In genomic region chr22:38246046-38246658, GRCh38 we compare ENCODE assay signal across 22 cellular contexts. TPM values are rescaled to one million over a fixed set of nuclear protein-coding genes. Genes with fewer than 3 reads are reported as not detected.
DNase-seq lines count a peak whose midpoint lies in the region; ATAC-seq and TF ChIP-seq lines count a peak whose summit lies in the region.
"Had no signal": no experiment of that assay in that cellular context is flagged by ENCODE, and none has a peak within 500 bp of the region (broad histone marks: within the 10 kb centered on the region; RNA-seq: fewer than 3 reads in every experiment).

No MANE protein-coding gene starts in this region.

- ATAC-seq in naive thymus-derived CD8-positive, alpha-beta T cell, result no peak
- ATAC-seq in HG03196 (IDR thresholded peaks at IDR 0.05; ENCODE audit: unreplicated experiment), result no peak

- peaks cover 9 to 17% (median 12%) of the 10 kb centered on the region in 11 experiments; a peak in 21 of 22 replicates for H3K9me3 ChIP-seq in BLaER1 treated with 17β-estradiol and CSF1 and Interleukin-3, amounts not matched to agents 10 nM and 100 nM (replicated peaks in 1 of 11)
- H3K9me3 ChIP-seq in Peyer's patch (no peaks in the 10 kb centered on the region), right atrium auricular region (no peaks in the 10 kb centered on the region), subcutaneous abdominal adipose tissue (ENCODE audit: control insufficient read depth in 5 of 5, low read length in 5 of 5) (peaks cover 0 to 2% (median 0%) of the 10 kb centered on the region in 5 donors), GM23248 (ENCODE audit: low read depth) (no peaks in the 10 kb centered on the region)

- H3K36me3 ChIP-seq in BLaER1 treated with 17β-estradiol and CSF1 and Interleukin-3, amounts not matched to agents 10 nM and 100 nM, result peaks cover 5 to 63% (median 34%) of the 10 kb centered on the region in 11 experiments; a peak in 21 of 22 replicates
- peaks cover 0 to 40% (median 0%) of the 10 kb centered on the region in 3 donors for H3K36me3 ChIP-seq in Peyer's patch
- H3K36me3 ChIP-seq in right atrium auricular region, result peaks cover 38% of the 10 kb centered on the region
- H3K36me3 ChIP-seq in subcutaneous abdominal adipose tissue (ENCODE audit: control insufficient read depth in 5 of 5, insufficient read depth in 5 of 5, low read length in 5 of 5), result peaks cover 0 to 49% (median 39%) of the 10 kb centered on the region in 5 donors
- peaks cover 11% of the 10 kb centered on the region; the same call in 1 of the 2 replicates for H3K36me3 ChIP-seq in GM23248 (ENCODE audit: low read depth)

- H3K9me3 Mint-ChIP-seq in immature natural killer cell, result no peaks in the 10 kb centered on the region
- H3K9me3 Mint-ChIP-seq in naive thymus-derived CD8-positive, alpha-beta T cell, result peaks cover 0 to 3% (median 0%) of the 10 kb centered on the region in 9 donors
- H3K9me3 Mint-ChIP-seq: CD4-positive, alpha-beta T cell; stimulated activated naive CD8-positive, alpha-beta T cell treated with anti-CD3 and anti-CD28 coated beads, Interleukin-15, Interleukin-2, amounts not matched to agents 100 ng/mL and 50 ng/mL, for 24 hours had no signal

- H3K4me2 ChIP-seq in BLaER1 treated with 17β-estradiol and CSF1 and Interleukin-3, amounts not matched to agents 10 nM and 100 nM, result peak overlapping the region in 10 of 11 experiments; percentile 26 to 83 (median 76); a peak in 21 of 22 replicates
- no peak overlapping the region for H3K4me2 ChIP-seq in GM23248 (ENCODE audit: unreplicated experiment)

- H3K27me3 ChIP-seq in BLaER1 treated with 17β-estradiol and CSF1 and Interleukin-3, amounts not matched to agents 10 nM and 100 nM, result no peaks in the 10 kb centered on the region
- H3K27me3 ChIP-seq in Peyer's patch, result no peaks in the 10 kb centered on the region
- H3K27me3 ChIP-seq in right atrium auricular region, result no peaks in the 10 kb centered on the region
- H3K27me3 ChIP-seq in subcutaneous abdominal adipose tissue (ENCODE audit: control insufficient read depth in 5 of 5, insufficient read depth in 4 of 5, low read length in 5 of 5), result no peaks in the 10 kb centered on the region
- no peaks in the 10 kb centered on the region for H3K27me3 ChIP-seq in GM23248 (replicated peaks; ENCODE audit: insufficient read depth)

- WGBS in GM23248 (ENCODE audit: low coverage in 1 of 2, low lambda C conversion rate in 2 of 2, missing lambda C conversion rate in 2 of 2), 2 experiments, result 82 to 84% methylated on average over 18 to 19 of the region's 19 CpGs

- no peak overlapping the region for H3K27ac Mint-ChIP-seq in immature natural killer cell
- H3K27ac Mint-ChIP-seq in naive thymus-derived CD8-positive, alpha-beta T cell, result no peak overlapping the region
- H3K27ac Mint-ChIP-seq: activated naive CD4-positive, alpha-beta T cell treated with anti-CD3 and anti-CD28 coated beads, Interleukin-2, amount 50 U/mL, for 24 hours; CD4-positive, alpha-beta T cell; stimulated activated naive CD8-positive, alpha-beta T cell treated with anti-CD3 and anti-CD28 coated beads, Interleukin-15, Interleukin-2, amounts not matched to agents 100 ng/mL and 50 ng/mL, for 24 hours had no signal

- in situ Hi-C loops in GM23248 (cut with MboI), result no loop called here

- H3K4me1 Mint-ChIP-seq in immature natural killer cell, result peaks cover 17 to 27% of the 10 kb centered on the region in 2 donors
- peaks cover 2 to 11% (median 5%) of the 10 kb centered on the region in 4 donors for H3K4me1 Mint-ChIP-seq in naive thymus-derived CD8-positive, alpha-beta T cell
- H3K4me1 Mint-ChIP-seq: activated naive CD4-positive, alpha-beta T cell treated with anti-CD3 and anti-CD28 coated beads, Interleukin-2, amount 50 U/mL, for 24 hours had no signal

- peaks cover 78% of the 10 kb centered on the region for H3K79me2 ChIP-seq in GM23248 (ENCODE audit: insufficient read depth)

- H3K9me2 ChIP-seq in GM23248 (ENCODE audit: insufficient read depth), result no peaks in the 10 kb centered on the region

- POLR2A ChIA-PET in naive thymus-derived CD8-positive, alpha-beta T cell (lab: Charles Lee), result no interaction called here

- H3K36me3 Mint-ChIP-seq in immature natural killer cell, result peaks cover 4 to 13% (median 7%) of the 10 kb centered on the region in 3 donors
- peaks cover 0 to 41% (median 16%) of the 10 kb centered on the region in 3 donors for H3K36me3 Mint-ChIP-seq in naive thymus-derived CD8-positive, alpha-beta T cell

- H3K4me1 ChIP-seq in BLaER1 treated with 17β-estradiol and CSF1 and Interleukin-3, amounts not matched to agents 10 nM and 100 nM, result peaks cover 42 to 99% (median 86%) of the 10 kb centered on the region in 10 experiments
- peaks cover 0 to 20% (median 0%) of the 10 kb centered on the region in 4 donors for H3K4me1 ChIP-seq in Peyer's patch
- peaks cover 0 to 58% of the 10 kb centered on the region in 2 donors for H3K4me1 ChIP-seq in right atrium auricular region
- peaks cover 12 to 54% (median 48%) of the 10 kb centered on the region in 5 donors for H3K4me1 ChIP-seq in subcutaneous abdominal adipose tissue (ENCODE audit: control insufficient read depth in 5 of 5, insufficient read depth in 5 of 5, low read length in 5 of 5)
- peaks cover 4% of the 10 kb centered on the region for H3K4me1 ChIP-seq in GM23248 (ENCODE audit: insufficient read depth)

- H4K20me1 ChIP-seq in BLaER1 treated with 17β-estradiol and CSF1 and Interleukin-3, amounts not matched to agents 10 nM and 100 nM, result peaks cover 44 to 81% (median 64%) of the 10 kb centered on the region in 11 experiments; a peak in 21 of 22 replicates
- H4K20me1 ChIP-seq in GM23248 (ENCODE audit: insufficient read depth), result 0 out of 2 replicates have a peak, but pooled peaks cover 3% of the 10 kb centered on the region

- H3K27me3 Mint-ChIP-seq in immature natural killer cell (ENCODE audit: low read depth in 3 of 3), result peaks cover 0 to 8% (median 2%) of the 10 kb centered on the region in 3 donors
- H3K27me3 Mint-ChIP-seq in naive thymus-derived CD8-positive, alpha-beta T cell, result no peaks in the 10 kb centered on the region
- H3K27me3 Mint-ChIP-seq: activated naive CD4-positive, alpha-beta T cell treated with anti-CD3 and anti-CD28 coated beads, Interleukin-2, amount 50 U/mL, for 24 hours; brain; CD4-positive, alpha-beta T cell; stimulated activated naive CD8-positive, alpha-beta T cell treated with anti-CD3 and anti-CD28 coated beads, Interleukin-15, Interleukin-2, amounts not matched to agents 100 ng/mL and 50 ng/mL, for 24 hours had no signal

- peaks cover 2% of the 10 kb centered on the region for H3F3A ChIP-seq in GM23248 (ENCODE audit: insufficient read depth)

- TF ChIP-seq CTCF in Peyer's patch (IDR thresholded peaks at IDR 0.05) (no peak), right atrium auricular region (IDR thresholded peaks at IDR 0.05) (no peak)

- peak overlapping the region in 3 of 11 experiments; percentile 3 to 47 (median 29); a peak in 3 of 22 replicates for H3K27ac ChIP-seq in BLaER1 treated with 17β-estradiol and CSF1 and Interleukin-3, amounts not matched to agents 10 nM and 100 nM
- H3K27ac ChIP-seq in Peyer's patch (peak overlapping the region in 3 of 4 donors; percentile 3 to 64 (median 62)), right atrium auricular region (peak overlapping the region; percentile 76 to 78), subcutaneous abdominal adipose tissue (ENCODE audit: low read depth, low read length) (peak overlapping the region; percentile 27), GM23248 (no peak overlapping the region)
- H3K27ac ChIP-seq: HL-60 had no signal

- no peak overlapping the region for H3K4me3 Mint-ChIP-seq in immature natural killer cell
- no peak overlapping the region for H3K4me3 Mint-ChIP-seq in naive thymus-derived CD8-positive, alpha-beta T cell
- H3K4me3 Mint-ChIP-seq: activated naive CD4-positive, alpha-beta T cell treated with anti-CD3 and anti-CD28 coated beads, Interleukin-2, amount 50 U/mL, for 24 hours; brain; CD4-positive, alpha-beta T cell; nephron progenitor cell; stimulated activated naive CD8-positive, alpha-beta T cell treated with anti-CD3 and anti-CD28 coated beads, Interleukin-15, Interleukin-2, amounts not matched to agents 100 ng/mL and 50 ng/mL, for 24 hours had no signal

- peak overlapping the region in 3 of 11 experiments; percentile 30 to 45 (median 33); a peak in 3 of 22 replicates for H3K9ac ChIP-seq in BLaER1 treated with 17β-estradiol and CSF1 and Interleukin-3, amounts not matched to agents 10 nM and 100 nM
- H3K9ac ChIP-seq in subcutaneous abdominal adipose tissue (ENCODE audit: low read length in 5 of 5) (peak overlapping the region in 1 of 5 donors; percentile 28), GM23248 (no peak overlapping the region)

- no peak overlapping the region for H2AFZ ChIP-seq in GM23248

- TF ChIP-seq POLR2A in Peyer's patch (IDR thresholded peaks at IDR 0.05), result no peak

- no peak overlapping the region for H3K4me3 ChIP-seq in BLaER1 treated with 17β-estradiol and CSF1 and Interleukin-3, amounts not matched to agents 10 nM and 100 nM
- H3K4me3 ChIP-seq in Peyer's patch (no peak overlapping the region), right atrium auricular region (no peak overlapping the region), subcutaneous abdominal adipose tissue (ENCODE audit: low read depth in 1 of 5, low read length in 5 of 5) (peak overlapping the region in 1 of 5 donors; percentile 16), GM23248 (no peak overlapping the region)

- DNase-seq in Peyer's patch (no peak), right atrium auricular region (ENCODE audit: low spot score) (no peak), GM23248 (no peak), immature natural killer cell (no peak)
- no peak for DNase-seq in naive thymus-derived CD8-positive, alpha-beta T cell
- DNase-seq: activated CD4-positive, alpha-beta T cell treated with anti-CD3 and anti-CD28 coated beads for 48 hours; CD4-positive, alpha-beta T cell; cortex of kidney; DMS153; GF-D8; NCI-H2171; NCI-H524 treated with DMSO at 0.1 percent for 48 hours; nephron progenitor cell; small intestine; T-helper 1 cell had no signal

RNA-seq across cellular contexts. Expression of gene TMEM184B, which starts 26.7 kb away (rescaled TPM):
- total RNA-seq in Peyer's patch, result 10 to 100 TPM; 39.1 to 56.1 (median 51.4) TPM
- total RNA-seq in right atrium auricular region, result 10 to 100 TPM; 51.2 to 76.1 TPM
- 73.2 and 91.0 TPM in 2 replicates for total RNA-seq in GM23248 (2014; rRNA removed; shearing (Covaris generic))
- 82.7 and 83.7 TPM in 2 replicates for polyA plus RNA-seq in GM23248 (2016; fragmentation: Nextera tagmentation; extraction: Ambion mirVana)
- polyA plus RNA-seq in immature natural killer cell, result 10 to 100 TPM; 12.1 to 50.7 (median 30.3) TPM
- 10 to 100 TPM; 25.5 to 26.8 TPM for total RNA-seq in naive thymus-derived CD8-positive, alpha-beta T cell
- 10 to 100 TPM in 1 of 3 donors, 1 to 10 TPM in 2; 5.1 to 13.0 (median 5.4) TPM for polyA plus RNA-seq in naive thymus-derived CD8-positive, alpha-beta T cell

RNA-seq across cellular contexts. Expression of gene MAFF, which starts 44.4 kb away (rescaled TPM):
- 10 to 100 TPM in 2 of 4 donors, 1 to 10 TPM in 2; 5.1 to 14.2 (median 12.0) TPM for total RNA-seq in Peyer's patch
- total RNA-seq in right atrium auricular region, result 10 to 100 TPM; 24.8 to 43.5 TPM
- total RNA-seq in GM23248 (2014; rRNA removed; shearing (Covaris generic)), result 68.1 and 73.0 TPM in 2 replicates
- polyA plus RNA-seq in GM23248 (2016; fragmentation: Nextera tagmentation; extraction: Ambion mirVana), result 34.6 and 37.1 TPM in 2 replicates
- polyA plus RNA-seq in immature natural killer cell, result 10 to 100 TPM in 2 of 3 donors, 1 to 10 TPM in 1; 8.1 to 20.8 (median 15.2) TPM
- total RNA-seq in naive thymus-derived CD8-positive, alpha-beta T cell, result 1 to 10 TPM; 5.5 to 6.2 TPM
- 1 to 10 TPM; 2.6 to 3.3 (median 3.0) TPM for polyA plus RNA-seq in naive thymus-derived CD8-positive, alpha-beta T cell
